ENCODE assay signal across 8 cellular contexts in genomic region chr15:35545316-35545824, GRCh38. TPM values are rescaled to one million over a fixed set of nuclear protein-coding genes. Genes with fewer than 3 reads are reported as not detected.
DNase-seq lines count a peak whose midpoint lies in the region; ATAC-seq and TF ChIP-seq lines count a peak whose summit lies in the region.

No MANE protein-coding gene starts in this region.

- H3K36me3 Mint-ChIP-seq in activated CD4-positive, alpha-beta memory T cell treated with anti-CD3 and anti-CD28 coated beads, Interleukin-2, amount 10 ng/mL, durations not matched to agents 7 days and 5 days (ENCODE audit: low read depth) = no peaks in the 10 kb centered on the region
- peaks cover 18% of the 10 kb centered on the region for H3K36me3 Mint-ChIP-seq in nephron (ENCODE audit: low read depth)

- H3F3A ChIP-seq in Loucy (ENCODE audit: low read depth) = no peaks in the 10 kb centered on the region

- peak overlapping the region; percentile 92 for H2AFZ ChIP-seq in Loucy (ENCODE audit: low read length)

- peaks cover 23% of the 10 kb centered on the region for H3K4me1 Mint-ChIP-seq in activated CD4-positive, alpha-beta memory T cell treated with anti-CD3 and anti-CD28 coated beads, Interleukin-2, amount 10 ng/mL, durations not matched to agents 7 days and 5 days
- H3K4me1 Mint-ChIP-seq in nephron = peaks cover 15% of the 10 kb centered on the region

- H3K4me2 ChIP-seq in Loucy (ENCODE audit: low read depth, low read length, poor library complexity, severe bottlenecking) = peak overlapping the region; percentile 89

- H3K27ac ChIP-seq in upper lobe of right lung = peak overlapping the region; percentile 98

- CTCF ChIA-PET in activated CD4-positive, alpha-beta memory T cell treated with anti-CD3 and anti-CD28 coated beads, Interleukin-2, amount 10 ng/mL, durations not matched to agents 7 days and 5 days (lab: Charles Lee) = no interaction called here

- H3K4me3 Mint-ChIP-seq in activated CD4-positive, alpha-beta memory T cell treated with anti-CD3 and anti-CD28 coated beads, Interleukin-2, amount 10 ng/mL, durations not matched to agents 7 days and 5 days = peak overlapping the region; percentile 91
- peak overlapping the region; percentile 95 to 98 (median 96) for H3K4me3 Mint-ChIP-seq in nephron

- H3K27ac Mint-ChIP-seq in activated CD4-positive, alpha-beta memory T cell treated with anti-CD3 and anti-CD28 coated beads, Interleukin-2, amount 10 ng/mL, durations not matched to agents 7 days and 5 days = peak overlapping the region; percentile 91
- peak overlapping the region; percentile 99 for H3K27ac Mint-ChIP-seq in nephron

- H3K79me2 ChIP-seq in Loucy (ENCODE audit: insufficient read depth, low read length) = no peaks in the 10 kb centered on the region

- ATAC-seq in upper lobe of right lung = peak; percentile 59

- no peaks in the 10 kb centered on the region for H4K20me1 ChIP-seq in Loucy (ENCODE audit: insufficient read depth, low read length, poor library complexity, severe bottlenecking)

- intact Hi-C loops in upper lobe of right lung (cut with DNase I) = no loop called here

- H3K4me3 ChIP-seq in H7 (ENCODE audit: insufficient read depth, low read depth, low read length) = peak overlapping the region; percentile 68
- H3K4me3 ChIP-seq in Loucy (ENCODE audit: low read length, poor library complexity, severe bottlenecking) = peak overlapping the region; percentile 84
- peak overlapping the region; percentile 72 for H3K4me3 ChIP-seq in fibroblast of mammary gland (ENCODE audit: control insufficient read depth, low read depth, low read length)
- H3K4me3 ChIP-seq in upper lobe of right lung = peak overlapping the region; percentile 75

- H3K9me2 ChIP-seq in Loucy (replicated peaks; ENCODE audit: low read depth, low read length) = no peaks in the 10 kb centered on the region

- DNase-seq in NCI-H1092 treated with DMSO at 0.1 percent for 48 hours (lab: John Stamatoyannopoulos, UW) (peak; percentile 60), NCI-H1092 (lab: John Stamatoyannopoulos, UW) (no peak), H7 (peak; percentile 13), fibroblast of mammary gland (ENCODE audit: low read depth) (peak; percentile 69), upper lobe of right lung (peak; percentile 71)
- DNase-seq in activated CD4-positive, alpha-beta memory T cell treated with anti-CD3 and anti-CD28 coated beads, Interleukin-2, amount 10 ng/mL, durations not matched to agents 7 days and 5 days = no peak

- no peaks in the 10 kb centered on the region for H3K9me3 ChIP-seq in Loucy (ENCODE audit: insufficient read depth, low read depth, low read length)
- no peaks in the 10 kb centered on the region for H3K9me3 ChIP-seq in upper lobe of right lung

- peak overlapping the region; percentile 86 for H3K9ac ChIP-seq in Loucy (ENCODE audit: low read depth, low read length, poor library complexity, severe bottlenecking)

- no peaks in the 10 kb centered on the region for H3K9me3 Mint-ChIP-seq in activated CD4-positive, alpha-beta memory T cell treated with anti-CD3 and anti-CD28 coated beads, Interleukin-2, amount 10 ng/mL, durations not matched to agents 7 days and 5 days
- peaks cover 6% of the 10 kb centered on the region for H3K9me3 Mint-ChIP-seq in nephron

- H3K27me3 Mint-ChIP-seq in activated CD4-positive, alpha-beta memory T cell treated with anti-CD3 and anti-CD28 coated beads, Interleukin-2, amount 10 ng/mL, durations not matched to agents 7 days and 5 days = no peaks in the 10 kb centered on the region
- H3K27me3 Mint-ChIP-seq in nephron (ENCODE audit: low read depth) = no peaks in the 10 kb centered on the region

- H3K27me3 ChIP-seq in H7 (ENCODE audit: control insufficient read depth, insufficient read depth, low read length) (no peaks in the 10 kb centered on the region), Loucy (ENCODE audit: insufficient read depth, low read length, poor library complexity, severe bottlenecking) (no peaks in the 10 kb centered on the region), upper lobe of right lung (no peaks in the 10 kb centered on the region)

- peaks cover 22% of the 10 kb centered on the region for H3K4me1 ChIP-seq in Loucy (ENCODE audit: insufficient read depth, low read length, poor library complexity, severe bottlenecking)
- peaks cover 11% of the 10 kb centered on the region for H3K4me1 ChIP-seq in upper lobe of right lung

- TF ChIP-seq CTCF in Loucy (conservative IDR thresholded peaks at IDR 0.05; ENCODE audit: low read length) (no peak), fibroblast of mammary gland (conservative IDR thresholded peaks at IDR 0.05; ENCODE audit: control insufficient read depth, insufficient read depth, low read depth, low read length) (no peak), nephron (IDR thresholded peaks at IDR 0.05; ENCODE audit: unreplicated experiment in 3 of 3) (peak in 1 of 3 experiments; percentile 32), upper lobe of right lung (IDR thresholded peaks at IDR 0.05) (no peak)

- POLR2A ChIA-PET in activated CD4-positive, alpha-beta memory T cell treated with anti-CD3 and anti-CD28 coated beads, Interleukin-2, amount 10 ng/mL, durations not matched to agents 7 days and 5 days (lab: Charles Lee) = interaction anchor here (1.4 to 1.7 kb wide), 6 partner anchors 8 to 1037 kb away, joined by 4 to 8 read pairs (median 4); partner anchors contain the start of genes CDIN1 and ZNF770

- peaks cover 1% of the 10 kb centered on the region; the same call in 1 of the 2 replicates for H3K36me3 ChIP-seq in H7 (replicated peaks; ENCODE audit: control insufficient read depth, insufficient read depth, low read length)
- H3K36me3 ChIP-seq in Loucy (ENCODE audit: insufficient read depth, low read length) = no peaks in the 10 kb centered on the region
- no peaks in the 10 kb centered on the region for H3K36me3 ChIP-seq in upper lobe of right lung

RNA-seq across cellular contexts. Expression of gene DPH6, which starts 0.6 kb away (rescaled TPM):
- total RNA-seq in H7 (2014; rRNA removed; shearing (Covaris generic)) = 11.7 and 15.1 TPM in 2 replicates
- total RNA-seq in activated CD4-positive, alpha-beta memory T cell treated with anti-CD3 and anti-CD28 coated beads, Interleukin-2, amount 10 ng/mL, durations not matched to agents 7 days and 5 days = 10 to 100 TPM; 10.5 to 10.8 TPM
- total RNA-seq in upper lobe of right lung = 15.8 TPM

Comparison
In these comparisons a context has a peak if more than half of its experiments do, and no peak if none do; other contexts are left out.
1. DNase-seq: peak in NCI-H1092 treated with DMSO at 0.1 percent for 48 hours (single experiment), H7 (single experiment), fibroblast of mammary gland (single experiment) and upper lobe of right lung (single experiment); none in NCI-H1092 (single experiment) and activated CD4-positive, alpha-beta memory T cell treated with anti-CD3 and anti-CD28 coated beads, Interleukin-2, amount 10 ng/mL, durations not matched to agents 7 days and 5 days (single experiment).
2. Peak in every context shown above with its lines, with median percentiles within 50 percentile points of each other: H3K4me3 ChIP-seq.